ENCODE assay signal across 11 cellular contexts in genomic region chr7:87671-88070, GRCh38.
"Had no signal": no experiment of that assay in that cellular context is flagged by ENCODE, and none has a peak within 500 bp of the region (broad histone marks: within the 10 kb centered on the region; RNA-seq: fewer than 3 reads in every experiment).

No MANE protein-coding gene starts in this region.

- H3K27ac Mint-ChIP-seq: activated naive CD8-positive, alpha-beta T cell treated with anti-CD3 and anti-CD28 coated beads, Interleukin-2, amount 10 ng/mL, durations not matched to agents 7 days and 5 days; naive thymus-derived CD8-positive, alpha-beta T cell; stimulated activated naive CD8-positive, alpha-beta T cell treated with anti-CD3 and anti-CD28 coated beads, Interleukin-15, Interleukin-2, amounts not matched to agents 100 ng/mL and 50 ng/mL, for 24 hours; T-helper 1 cell treated with Interleukin-12 subunit alpha and Interleukin-12 subunit beta and Interleukin-4 antibody, amounts not matched to agents 30 μg/mL and 1 μg/mL, for 36 hours had no signal

- DNase-seq: activated CD4-positive, CD25-positive, alpha-beta regulatory T cell treated with anti-CD3 and anti-CD28 coated beads, Interleukin-2, amount 50 U/mL, for 72 hours; activated naive CD8-positive, alpha-beta T cell treated with anti-CD3 and anti-CD28 coated beads, Interleukin-2, amount 10 ng/mL, durations not matched to agents 7 days and 5 days; erythroblast; naive thymus-derived CD8-positive, alpha-beta T cell; stimulated activated CD4-positive, alpha-beta T cell treated with anti-CD3 and anti-CD28 coated beads, Interleukin-12 subunit alpha, Interleukin-12 subunit beta, amount 100 ng/mL, for 4 hours; stimulated activated CD4-positive, alpha-beta T cell treated with anti-CD3 and anti-CD28 coated beads, Interleukin-1b, Interleukin-23, amount 100 ng/mL, for 48 hours had no signal

- H3K27me3 ChIP-seq: tibial nerve had no signal

- H3K4me3 ChIP-seq: tibial nerve had no signal

- H3K36me3 Mint-ChIP-seq: activated naive CD8-positive, alpha-beta T cell treated with anti-CD3 and anti-CD28 coated beads, Interleukin-2, amount 10 ng/mL, durations not matched to agents 7 days and 5 days; naive thymus-derived CD8-positive, alpha-beta T cell had no signal

- H3K4me3 Mint-ChIP-seq: activated naive CD8-positive, alpha-beta T cell treated with anti-CD3 and anti-CD28 coated beads, Interleukin-2, amount 10 ng/mL, durations not matched to agents 7 days and 5 days; naive thymus-derived CD8-positive, alpha-beta T cell; stimulated activated naive CD8-positive, alpha-beta T cell treated with anti-CD3 and anti-CD28 coated beads, Interleukin-15, Interleukin-2, amounts not matched to agents 100 ng/mL and 50 ng/mL, for 24 hours; T-helper 1 cell treated with Interleukin-12 subunit alpha and Interleukin-12 subunit beta and Interleukin-4 antibody, amounts not matched to agents 30 μg/mL and 1 μg/mL, for 36 hours had no signal

- ATAC-seq: naive thymus-derived CD8-positive, alpha-beta T cell had no signal

- H3K27me3 Mint-ChIP-seq: activated naive CD8-positive, alpha-beta T cell treated with anti-CD3 and anti-CD28 coated beads, Interleukin-2, amount 10 ng/mL, durations not matched to agents 7 days and 5 days had no signal

- H3K9me3 ChIP-seq: tibial nerve had no signal

- FAIRE-seq: colon, frontal cortex had no signal

- H3K9me3 Mint-ChIP-seq: activated naive CD8-positive, alpha-beta T cell treated with anti-CD3 and anti-CD28 coated beads, Interleukin-2, amount 10 ng/mL, durations not matched to agents 7 days and 5 days; naive thymus-derived CD8-positive, alpha-beta T cell; stimulated activated naive CD8-positive, alpha-beta T cell treated with anti-CD3 and anti-CD28 coated beads, Interleukin-15, Interleukin-2, amounts not matched to agents 100 ng/mL and 50 ng/mL, for 24 hours; T-helper 1 cell treated with Interleukin-12 subunit alpha and Interleukin-12 subunit beta and Interleukin-4 antibody, amounts not matched to agents 30 μg/mL and 1 μg/mL, for 36 hours had no signal

- H3K36me3 ChIP-seq: tibial nerve had no signal
